ENCODE assay signal across 26 cellular contexts in the genomic region with DNA sequence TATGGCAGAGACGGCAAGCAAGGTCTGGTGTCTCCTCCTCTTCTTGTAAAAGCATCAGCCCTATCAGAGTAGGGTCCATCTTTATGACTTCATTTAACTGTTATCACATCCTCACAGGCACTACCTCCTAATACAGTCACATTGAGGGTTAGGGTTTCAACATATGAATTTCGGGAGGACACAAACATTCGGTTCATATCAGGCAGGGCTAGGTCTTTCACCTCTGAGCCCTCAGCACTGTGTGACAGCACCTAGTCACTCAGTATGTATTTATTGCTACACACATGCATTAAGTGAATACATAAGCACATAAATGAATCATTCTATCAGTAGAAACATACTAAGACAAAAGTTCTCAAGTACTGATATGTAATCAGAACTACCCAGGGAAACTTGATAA. TPM values are rescaled to one million over a fixed set of nuclear protein-coding genes. Genes with fewer than 3 reads are reported as not detected.
"Had no signal": no experiment of that assay in that cellular context is flagged by ENCODE, and none has a peak within 500 bp of the region (broad histone marks: within the 10 kb centered on the region; RNA-seq: fewer than 3 reads in every experiment).

No MANE protein-coding gene starts in this region.

- H3K9me3 Mint-ChIP-seq: activated naive CD4-positive, alpha-beta T cell treated with anti-CD3 and anti-CD28 coated beads, Interleukin-2, amount 10 ng/mL, durations not matched to agents 7 days and 5 days; activated naive CD8-positive, alpha-beta T cell treated with anti-CD3 and anti-CD28 coated beads, Interleukin-2, amount 10 ng/mL, durations not matched to agents 7 days and 5 days; activated T-cell treated with anti-CD3 and anti-CD28 coated beads, Interleukin-2, amount 50 U/mL, for 24 hours; brain; effector memory CD8-positive, alpha-beta T cell; mesothelial cell of epicardium; nephron progenitor cell had no signal

- H3K4me3 ChIP-seq: ascending aorta, gastroesophageal sphincter, hepatocyte, right lobe of liver, transverse colon had no signal

- H3K36me3 Mint-ChIP-seq: activated naive CD4-positive, alpha-beta T cell treated with anti-CD3 and anti-CD28 coated beads, Interleukin-2, amount 10 ng/mL, durations not matched to agents 7 days and 5 days; activated naive CD8-positive, alpha-beta T cell treated with anti-CD3 and anti-CD28 coated beads, Interleukin-2, amount 10 ng/mL, durations not matched to agents 7 days and 5 days; brain; mesothelial cell of epicardium; naive B cell had no signal

- H3K36me3 ChIP-seq: ascending aorta, gastroesophageal sphincter, neutrophil, right lobe of liver, transverse colon had no signal

- H3K27me3 ChIP-seq: ascending aorta, hepatocyte, right lobe of liver had no signal

- H3K9me3 ChIP-seq: ascending aorta, gastroesophageal sphincter, neutrophil, right lobe of liver, transverse colon had no signal

- H3K4me1 Mint-ChIP-seq: activated naive CD4-positive, alpha-beta T cell treated with anti-CD3 and anti-CD28 coated beads, Interleukin-2, amount 10 ng/mL, durations not matched to agents 7 days and 5 days; activated naive CD8-positive, alpha-beta T cell treated with anti-CD3 and anti-CD28 coated beads, Interleukin-2, amount 10 ng/mL, durations not matched to agents 7 days and 5 days; brain; naive B cell had no signal

- H3K27ac Mint-ChIP-seq: activated naive CD4-positive, alpha-beta T cell treated with anti-CD3 and anti-CD28 coated beads, Interleukin-2, amount 10 ng/mL, durations not matched to agents 7 days and 5 days; activated naive CD8-positive, alpha-beta T cell treated with anti-CD3 and anti-CD28 coated beads, Interleukin-2, amount 10 ng/mL, durations not matched to agents 7 days and 5 days; activated T-cell treated with anti-CD3 and anti-CD28 coated beads, Interleukin-2, amount 50 U/mL, for 24 hours; brain; effector memory CD8-positive, alpha-beta T cell; mesothelial cell of epicardium; naive B cell; nephron progenitor cell; T-helper 17 cell had no signal

- DNase-seq: activated CD4-positive, alpha-beta T cell treated with anti-CD3 and anti-CD28 coated beads for 48 hours; activated CD4-positive, alpha-beta T cell treated with anti-CD3 and anti-CD28 coated beads, Interleukin-2, amount 50 U/mL, for 48 hours; activated CD8-positive, alpha-beta memory T cell treated with anti-CD3 and anti-CD28 coated beads, Interleukin-2, amount 50 U/mL, for 48 hours; activated gamma-delta T cell; activated naive CD4-positive, alpha-beta T cell treated with anti-CD3 and anti-CD28 coated beads, Interleukin-2, amount 10 ng/mL, durations not matched to agents 7 days and 5 days; activated naive CD8-positive, alpha-beta T cell treated with anti-CD3 and anti-CD28 coated beads, Interleukin-2, amount 10 ng/mL, durations not matched to agents 7 days and 5 days; activated T-cell treated with anti-CD3 and anti-CD28 coated beads, Interleukin-2, amount 50 U/mL, for 24 hours; caudate nucleus; cortex of kidney; effector memory CD8-positive, alpha-beta T cell; naive B cell; nephron progenitor cell; right lobe of liver; stimulated activated CD4-positive, alpha-beta T cell treated with anti-CD3 and anti-CD28 coated beads, Interleukin-2, amount 100 ng/mL, for 48 hours; stimulated activated naive CD4-positive, alpha-beta T cell treated with Interleukin-2 at 50 U/mL for 16 hours; T-helper 17 cell; T1000; transverse colon had no signal

- H3K4me1 ChIP-seq: ascending aorta, gastroesophageal sphincter, right lobe of liver, transverse colon had no signal

- ATAC-seq: activated CD4-positive, CD25-positive, alpha-beta regulatory T cell treated with anti-CD3 and anti-CD28 coated beads, Interleukin-2, amount 50 U/mL, for 24 hours; effector memory CD8-positive, alpha-beta T cell; gastroesophageal sphincter; right lobe of liver; T-helper 17 cell had no signal

- H3K27ac ChIP-seq: ascending aorta, gastroesophageal sphincter, hepatocyte, neutrophil, right lobe of liver, transverse colon, VCaP had no signal

- H3K4me3 Mint-ChIP-seq: activated naive CD4-positive, alpha-beta T cell treated with anti-CD3 and anti-CD28 coated beads, Interleukin-2, amount 10 ng/mL, durations not matched to agents 7 days and 5 days; activated naive CD8-positive, alpha-beta T cell treated with anti-CD3 and anti-CD28 coated beads, Interleukin-2, amount 10 ng/mL, durations not matched to agents 7 days and 5 days; activated T-cell treated with anti-CD3 and anti-CD28 coated beads, Interleukin-2, amount 50 U/mL, for 24 hours; brain; effector memory CD8-positive, alpha-beta T cell; mesothelial cell of epicardium; naive B cell; nephron progenitor cell; T-helper 17 cell had no signal

RNA-seq across cellular contexts. Expression of a gene that starts 40.2 kb away (rescaled TPM):
- total RNA-seq: right lobe of liver, T-helper 17 cell, transverse colon had no signal
